ENCODE assay signal across 13 cellular contexts in the genomic region with DNA sequence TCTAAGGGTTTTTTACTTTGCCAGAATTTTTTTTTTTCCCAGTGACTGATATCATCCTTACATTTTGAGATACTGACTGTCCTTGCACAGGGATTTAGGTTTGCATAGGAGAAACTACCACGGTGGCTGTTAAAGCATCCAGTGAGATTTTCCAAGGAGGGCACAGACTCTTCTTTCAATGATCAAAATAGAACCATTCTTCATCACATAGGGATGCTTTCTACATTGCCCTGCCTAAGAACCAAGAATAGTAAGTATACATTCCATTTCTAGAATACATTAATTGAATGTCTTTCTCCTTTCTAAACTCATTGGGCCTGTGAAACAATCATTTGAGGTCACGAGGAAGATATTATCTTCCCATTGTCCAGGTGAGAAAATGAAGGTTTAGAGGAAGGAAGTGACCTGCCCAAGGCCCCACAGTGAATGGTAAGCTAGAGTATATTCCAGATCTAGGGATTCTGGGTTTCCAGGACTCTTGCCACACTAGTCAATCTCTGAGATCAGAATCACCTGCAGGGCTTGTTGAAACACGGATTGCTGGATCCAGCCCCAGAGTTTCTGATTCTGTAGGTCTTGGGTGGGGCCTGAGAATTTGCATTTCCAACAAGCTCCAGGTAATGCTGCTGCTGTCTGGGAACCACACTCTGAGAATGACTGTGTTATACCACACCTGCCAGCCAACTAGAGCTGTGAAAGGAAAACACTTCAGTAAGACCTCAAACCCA. TPM values are rescaled to one million over a fixed set of nuclear protein-coding genes. Genes with fewer than 3 reads are reported as not detected.
A peak's percentile ranks its signal among the peaks of the same experiment; 100 is the strongest.
DNase-seq lines count a peak whose midpoint lies in the region; ATAC-seq and TF ChIP-seq lines count a peak whose summit lies in the region.
"Had no signal": no experiment of that assay in that cellular context is flagged by ENCODE, and none has a peak within 500 bp of the region (broad histone marks: within the 10 kb centered on the region; RNA-seq: fewer than 3 reads in every experiment).

No MANE protein-coding gene starts in this region.

- DNase-seq in T-helper 1 cell: no peak
- no peak for DNase-seq in T-helper 2 cell treated with Interferon-gamma antibody and Interleukin-4, amounts not matched to agents 5 μg/mL and 100 μg/mL, for 36 hours (ENCODE audit: low spot score)
- DNase-seq in NCI-H748 (lab: John Stamatoyannopoulos, UW; ENCODE audit: unreplicated experiment): no peak
- DNase-seq in cortex of kidney (lab: John Stamatoyannopoulos, UW): no peak
- no peak for DNase-seq in uterus
- DNase-seq: HFFc6, upper lobe of left lung had no signal

- H3K36me3 ChIP-seq in uterus: no peaks in the 10 kb centered on the region
- H3K36me3 ChIP-seq: upper lobe of left lung had no signal

- peaks cover 3% of the 10 kb centered on the region for H3K36me3 Mint-ChIP-seq in T-helper 1 cell treated with Interleukin-12 subunit alpha and Interleukin-12 subunit beta and Interleukin-4 antibody, amounts not matched to agents 30 μg/mL and 1 μg/mL, for 36 hours (ENCODE audit: low read depth)
- no peaks in the 10 kb centered on the region for H3K36me3 Mint-ChIP-seq in T-helper 2 cell treated with Interferon-gamma antibody and Interleukin-4, amounts not matched to agents 5 μg/mL and 100 μg/mL, for 36 hours (ENCODE audit: low read depth)

- H3K27me3 ChIP-seq in uterus: no peaks in the 10 kb centered on the region
- H3K27me3 ChIP-seq: upper lobe of left lung had no signal

- H3K4me3 ChIP-seq in skin epidermis (no peak overlapping the region), uterus (no peak overlapping the region)
- H3K4me3 ChIP-seq: A549, upper lobe of left lung had no signal

- TF ChIP-seq POLR2A in uterus (IDR thresholded peaks at IDR 0.05): no peak

- no peak for TF ChIP-seq CTCF in uterus (IDR thresholded peaks at IDR 0.05)

- intact Hi-C loops in uterus (cut with DNase I; ENCODE audit: low total_unique reads): no loop called here

- H3K27ac Mint-ChIP-seq in T-helper 1 cell treated with Interleukin-12 subunit alpha and Interleukin-12 subunit beta and Interleukin-4 antibody, amounts not matched to agents 30 μg/mL and 1 μg/mL, for 36 hours: peak overlapping the region; percentile 64
- H3K27ac Mint-ChIP-seq in T-helper 2 cell treated with Interferon-gamma antibody and Interleukin-4, amounts not matched to agents 5 μg/mL and 100 μg/mL, for 36 hours: no peak overlapping the region
- H3K27ac Mint-ChIP-seq: HFFc6 had no signal

- H3K9me3 ChIP-seq in uterus: no peaks in the 10 kb centered on the region
- H3K9me3 ChIP-seq: A549, upper lobe of left lung had no signal

- peak overlapping the region; percentile 1 for H3K4me3 Mint-ChIP-seq in T-helper 1 cell treated with Interleukin-12 subunit alpha and Interleukin-12 subunit beta and Interleukin-4 antibody, amounts not matched to agents 30 μg/mL and 1 μg/mL, for 36 hours
- H3K4me3 Mint-ChIP-seq in T-helper 2 cell treated with Interferon-gamma antibody and Interleukin-4, amounts not matched to agents 5 μg/mL and 100 μg/mL, for 36 hours: peak overlapping the region; percentile 0
- H3K4me3 Mint-ChIP-seq: HFFc6 had no signal

- H3K27me3 Mint-ChIP-seq in T-helper 1 cell treated with Interleukin-12 subunit alpha and Interleukin-12 subunit beta and Interleukin-4 antibody, amounts not matched to agents 30 μg/mL and 1 μg/mL, for 36 hours (ENCODE audit: low read depth): peaks cover 4% of the 10 kb centered on the region
- H3K27me3 Mint-ChIP-seq in T-helper 2 cell treated with Interferon-gamma antibody and Interleukin-4, amounts not matched to agents 5 μg/mL and 100 μg/mL, for 36 hours (ENCODE audit: low read depth): peaks cover 10% of the 10 kb centered on the region

- ATAC-seq in HG02970 (IDR thresholded peaks at IDR 0.05; ENCODE audit: low FRiP score, unreplicated experiment): peak; percentile 1
- ATAC-seq: A549 had no signal

- H3K27ac ChIP-seq in skin epidermis: peak overlapping the region in 17 of 21 experiments; percentile 5 to 76 (median 58)
- H3K27ac ChIP-seq in uterus: no peak overlapping the region
- H3K27ac ChIP-seq: A549, RWPE1, upper lobe of left lung had no signal

- peaks cover 26% of the 10 kb centered on the region for H3K4me1 Mint-ChIP-seq in T-helper 1 cell treated with Interleukin-12 subunit alpha and Interleukin-12 subunit beta and Interleukin-4 antibody, amounts not matched to agents 30 μg/mL and 1 μg/mL, for 36 hours (ENCODE audit: low read depth)
- H3K4me1 Mint-ChIP-seq in T-helper 2 cell treated with Interferon-gamma antibody and Interleukin-4, amounts not matched to agents 5 μg/mL and 100 μg/mL, for 36 hours (ENCODE audit: low read depth): peaks cover 18% of the 10 kb centered on the region

- no peaks in the 10 kb centered on the region for H3K4me1 ChIP-seq in uterus
- H3K4me1 ChIP-seq: A549, upper lobe of left lung had no signal

- no peaks in the 10 kb centered on the region for H3K9me3 Mint-ChIP-seq in T-helper 1 cell treated with Interleukin-12 subunit alpha and Interleukin-12 subunit beta and Interleukin-4 antibody, amounts not matched to agents 30 μg/mL and 1 μg/mL, for 36 hours
- H3K9me3 Mint-ChIP-seq in T-helper 2 cell treated with Interferon-gamma antibody and Interleukin-4, amounts not matched to agents 5 μg/mL and 100 μg/mL, for 36 hours: no peaks in the 10 kb centered on the region
- H3K9me3 Mint-ChIP-seq: HFFc6 had no signal

RNA-seq across cellular contexts. Expression of gene TMEM154, which starts 17.7 kb away (rescaled TPM):
- total RNA-seq in uterus: 1 to 10 TPM; 1.3 to 4.5 (median 2.9) TPM
- total RNA-seq: G401 had no signal

Comparison
In these comparisons a context has a peak if more than half of its experiments do, and no peak if none do; other contexts are left out.
1. H3K27ac ChIP-seq: peak in skin epidermis (17 of 21); none in uterus (0 of 2).